In the genomic region with DNA sequence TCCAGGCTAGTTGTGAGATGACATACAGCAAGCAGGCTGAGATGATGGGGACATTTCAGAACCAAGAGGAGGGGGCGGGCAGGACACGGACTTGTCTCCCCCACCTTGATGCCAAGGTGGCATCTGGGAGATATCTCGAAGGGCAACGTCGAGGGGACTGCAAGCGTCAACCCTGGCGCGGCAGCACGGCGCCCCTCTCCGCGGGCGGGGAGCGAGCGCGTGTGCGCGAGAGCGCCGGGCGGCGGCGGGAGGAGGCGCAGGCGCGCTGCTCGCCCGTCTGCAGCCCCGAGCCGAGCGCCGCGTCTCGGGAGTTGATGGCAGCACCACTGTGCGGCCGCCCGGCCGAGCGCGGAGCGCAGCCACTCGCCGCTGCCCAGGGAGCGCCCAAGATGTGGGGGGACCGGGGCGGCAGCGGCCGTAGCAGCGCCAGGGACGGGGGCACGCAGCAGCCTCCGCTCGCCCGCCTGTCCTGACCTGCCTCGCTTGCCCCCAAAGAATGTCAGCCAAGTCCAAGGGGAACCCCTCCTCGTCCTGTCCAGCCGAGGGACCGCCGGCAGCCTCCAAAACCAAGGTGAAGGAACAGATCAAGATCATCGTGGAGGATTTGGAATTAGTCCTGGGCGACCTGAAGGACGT, we compare ENCODE assay signal across 1 cellular context.
TF ChIP-seq lines count a peak whose summit lies in the region.

A gene (plus strand): TSS at position 310 of the 636 bp plus-strand sequence.

TF ChIP-seq in HEK293, 187 proteins besides CTCF, POLR2A, EP300 and RAD21:
- TF ChIP-seq ZNF10 (tag by site-specific recombination; IDR thresholded peaks at IDR 0.05): 0 out of 2 replicates have a peak, but pooled peaks have one; percentile 22
- no peak for TF ChIP-seq ZNF174 (tag by site-specific recombination; IDR thresholded peaks at IDR 0.05)
- 0 out of 2 replicates have a peak, but pooled peaks have one; percentile 13 for TF ChIP-seq ZNF341 (tag by site-specific recombination; IDR thresholded peaks at IDR 0.05; ENCODE audit: low read depth)
